In the genomic region with DNA sequence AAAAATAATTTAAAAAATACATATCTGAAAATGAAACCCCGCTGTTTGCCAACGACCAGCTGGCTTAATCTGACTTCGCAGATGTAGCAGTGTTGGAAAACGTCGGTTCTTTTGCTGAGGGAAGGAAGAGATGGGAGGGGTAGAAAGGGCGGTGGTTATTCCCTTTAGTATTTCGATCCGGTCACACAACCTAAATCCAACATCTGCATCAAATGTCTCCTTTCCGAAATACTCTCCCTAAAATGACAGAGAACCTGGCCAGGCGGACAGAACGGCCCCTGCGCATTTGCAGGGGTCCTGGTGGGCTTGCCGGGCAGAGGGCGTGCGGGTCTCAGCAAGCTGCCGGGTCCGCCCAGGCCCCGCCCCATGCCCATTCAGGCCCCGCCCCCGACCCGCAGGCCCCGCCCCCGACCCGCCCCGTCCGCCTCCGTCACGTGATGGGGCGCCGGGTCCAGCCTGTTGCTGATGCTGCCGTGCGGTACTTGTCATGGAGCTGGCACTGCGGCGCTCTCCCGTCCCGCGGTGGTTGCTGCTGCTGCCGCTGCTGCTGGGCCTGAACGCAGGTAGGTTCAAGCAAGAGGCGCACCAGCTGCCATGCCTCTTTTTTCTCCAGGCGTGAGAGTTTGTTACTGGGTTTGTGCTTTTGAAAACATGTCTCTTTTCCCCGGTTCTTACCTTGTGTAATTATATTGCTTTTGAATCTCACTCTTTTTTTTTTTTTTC, we compare ENCODE assay signal across 8 cellular contexts. TPM values are rescaled to one million over a fixed set of nuclear protein-coding genes. Genes with fewer than 3 reads are reported as not detected.
DNase-seq lines count a peak whose midpoint lies in the region; TF ChIP-seq lines count a peak whose summit lies in the region.

A gene with protein sequence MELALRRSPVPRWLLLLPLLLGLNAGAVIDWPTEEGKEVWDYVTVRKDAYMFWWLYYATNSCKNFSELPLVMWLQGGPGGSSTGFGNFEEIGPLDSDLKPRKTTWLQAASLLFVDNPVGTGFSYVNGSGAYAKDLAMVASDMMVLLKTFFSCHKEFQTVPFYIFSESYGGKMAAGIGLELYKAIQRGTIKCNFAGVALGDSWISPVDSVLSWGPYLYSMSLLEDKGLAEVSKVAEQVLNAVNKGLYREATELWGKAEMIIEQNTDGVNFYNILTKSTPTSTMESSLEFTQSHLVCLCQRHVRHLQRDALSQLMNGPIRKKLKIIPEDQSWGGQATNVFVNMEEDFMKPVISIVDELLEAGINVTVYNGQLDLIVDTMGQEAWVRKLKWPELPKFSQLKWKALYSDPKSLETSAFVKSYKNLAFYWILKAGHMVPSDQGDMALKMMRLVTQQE (plus strand): TSS at position 459 of the 723 bp plus-strand sequence. CDS start 29 bp downstream, at position 488.

- H3F3A ChIP-seq in MM.1S (ENCODE audit: insufficient read depth, low read length) = peaks cover 21% of the 10 kb centered on the region

- peaks cover 49% of the 10 kb centered on the region for H3K79me2 ChIP-seq in MM.1S (ENCODE audit: low read length)
- H3K79me2 ChIP-seq in osteoblast (ENCODE audit: insufficient read depth, low read length) = peaks cover 6% of the 10 kb centered on the region

- WGBS in testis, 2 donors = 0 to 2% methylated on average over 20 to 23 of the region's 42 CpGs

- H3K36me3 ChIP-seq in H7 (replicated peaks; ENCODE audit: control insufficient read depth, insufficient read depth, low read length) (no peaks in the 10 kb centered on the region; the same call in 1 of the 2 replicates), MM.1S (replicated peaks; ENCODE audit: insufficient read depth, low read length) (no peaks in the 10 kb centered on the region; the same call in none of the 2 replicates), SK-N-MC (ENCODE audit: insufficient read depth, low read length) (no peaks in the 10 kb centered on the region), osteoblast (ENCODE audit: insufficient read depth, low read length) (peaks cover 3% of the 10 kb centered on the region), testis (ENCODE audit: low read depth, missing control alignments) (no peaks in the 10 kb centered on the region)

- peaks cover 23% of the 10 kb centered on the region for H3K4me1 Mint-ChIP-seq in activated naive CD4-positive, alpha-beta T cell treated with anti-CD3 and anti-CD28 coated beads, Interleukin-2, amount 10 ng/mL, durations not matched to agents 7 days and 5 days

- CTCF ChIA-PET in activated naive CD4-positive, alpha-beta T cell treated with anti-CD3 and anti-CD28 coated beads, Interleukin-2, amount 10 ng/mL, durations not matched to agents 7 days and 5 days (lab: Charles Lee) = interaction anchor here (0.5 to 0.7 kb wide), 2 partner anchors 117 to 1548 kb away, joined by 3 read pairs; no protein-coding TSS in a partner anchor

- H3K4me1 ChIP-seq in MM.1S (ENCODE audit: low read length) (peaks cover 37% of the 10 kb centered on the region), osteoblast (ENCODE audit: insufficient read depth, low read length) (peaks cover 12% of the 10 kb centered on the region), testis (peaks cover 8% of the 10 kb centered on the region)

- TF ChIP-seq CTCF in MM.1S (IDR thresholded peaks at IDR 0.05; ENCODE audit: low read length) (no peak), osteoblast (IDR thresholded peaks at IDR 0.05; ENCODE audit: extremely low read depth, low read depth, low read length) (no peak), testis (IDR thresholded peaks at IDR 0.05) (no peak)

- H3K9me3 Mint-ChIP-seq in activated naive CD4-positive, alpha-beta T cell treated with anti-CD3 and anti-CD28 coated beads, Interleukin-2, amount 10 ng/mL, durations not matched to agents 7 days and 5 days = no peaks in the 10 kb centered on the region

- H3K4me3 ChIP-seq in H7 (ENCODE audit: insufficient read depth, low read depth, low read length) = peak within 1 kb of the TSS; percentile 51
- H3K4me3 ChIP-seq in MM.1S (ENCODE audit: low read length) = peak within 1 kb of the TSS; percentile 70
- H3K4me3 ChIP-seq in SK-N-MC = peak within 1 kb of the TSS; percentile 91
- H3K4me3 ChIP-seq in osteoblast (ENCODE audit: insufficient read depth, low read length) = peak within 1 kb of the TSS; percentile 87
- peak within 1 kb of the TSS; percentile 56 to 69 for H3K4me3 ChIP-seq in testis

- H3K27ac ChIP-seq in MM.1S (ENCODE audit: low read length) (peak within 1 kb of the TSS; percentile 82), SK-N-MC (no peak within 1 kb of the TSS), osteoblast (ENCODE audit: low read depth, low read length) (peak within 1 kb of the TSS; percentile 74), testis (peak within 1 kb of the TSS in 1 of 2 donors; percentile 43)

- H2AFZ ChIP-seq in MM.1S (ENCODE audit: low read length) = peak within 1 kb of the TSS; percentile 92
- peak within 1 kb of the TSS; percentile 96 for H2AFZ ChIP-seq in osteoblast (ENCODE audit: low read length)

- no peaks in the 10 kb centered on the region for H3K27me3 ChIP-seq in H7 (ENCODE audit: control insufficient read depth, insufficient read depth, low read length)
- no peaks in the 10 kb centered on the region for H3K27me3 ChIP-seq in MM.1S (replicated peaks; ENCODE audit: insufficient read depth, low read length)
- H3K27me3 ChIP-seq in osteoblast (ENCODE audit: insufficient read depth, low read length) = peaks cover 13% of the 10 kb centered on the region
- no peaks in the 10 kb centered on the region for H3K27me3 ChIP-seq in testis

- H3K9me3 ChIP-seq in MM.1S (replicated peaks; ENCODE audit: insufficient read depth, low read length) (no peaks in the 10 kb centered on the region), SK-N-MC (ENCODE audit: low read depth, low read length) (no peaks in the 10 kb centered on the region), osteoblast (ENCODE audit: low read depth, low read length) (no peaks in the 10 kb centered on the region), testis (no peaks in the 10 kb centered on the region)

- no peaks in the 10 kb centered on the region for H3K36me3 Mint-ChIP-seq in activated naive CD4-positive, alpha-beta T cell treated with anti-CD3 and anti-CD28 coated beads, Interleukin-2, amount 10 ng/mL, durations not matched to agents 7 days and 5 days

- intact Hi-C loops in testis (cut with DNase I; ENCODE audit: low total_unique reads) = no loop called here

- peaks cover 7% of the 10 kb centered on the region; the same call in 1 of the 2 replicates for H4K20me1 ChIP-seq in MM.1S (ENCODE audit: insufficient read depth, low read length)
- H4K20me1 ChIP-seq in osteoblast (ENCODE audit: insufficient read depth, low read length) = no peaks in the 10 kb centered on the region

- peak within 1 kb of the TSS; percentile 85 for H3K4me2 ChIP-seq in MM.1S (ENCODE audit: low read depth, low read length)
- peak within 1 kb of the TSS; percentile 94 for H3K4me2 ChIP-seq in osteoblast (ENCODE audit: insufficient read depth, low read length)

- H3K4me3 Mint-ChIP-seq in activated naive CD4-positive, alpha-beta T cell treated with anti-CD3 and anti-CD28 coated beads, Interleukin-2, amount 10 ng/mL, durations not matched to agents 7 days and 5 days = peak within 1 kb of the TSS; percentile 79

- H3K9ac ChIP-seq in MM.1S (ENCODE audit: low read length) = peak within 1 kb of the TSS; percentile 86
- peak within 1 kb of the TSS; percentile 48 for H3K9ac ChIP-seq in SK-N-MC (ENCODE audit: insufficient read length)

- peak; percentile 85 for DNase-seq in EH (ENCODE audit: low read depth)
- DNase-seq in H7 = peak; percentile 98
- peak; percentile 84 for DNase-seq in MM.1S
- peak; percentile 8 for DNase-seq in SK-N-MC (ENCODE audit: low read depth, low spot score)
- peak; percentile 87 for DNase-seq in activated naive CD4-positive, alpha-beta T cell treated with anti-CD3 and anti-CD28 coated beads, Interleukin-2, amount 10 ng/mL, durations not matched to agents 7 days and 5 days
- peak; percentile 36 for DNase-seq in glomerular endothelial cell (ENCODE audit: extremely low read depth, low read depth, low spot score)
- DNase-seq in osteoblast (ENCODE audit: insufficient read length, low spot score, missing footprints) = peak; percentile 98
- peak; percentile 91 for DNase-seq in testis

- peaks cover 34% of the 10 kb centered on the region for H3K27me3 Mint-ChIP-seq in activated naive CD4-positive, alpha-beta T cell treated with anti-CD3 and anti-CD28 coated beads, Interleukin-2, amount 10 ng/mL, durations not matched to agents 7 days and 5 days

- peak within 1 kb of the TSS; percentile 75 for H3K27ac Mint-ChIP-seq in activated naive CD4-positive, alpha-beta T cell treated with anti-CD3 and anti-CD28 coated beads, Interleukin-2, amount 10 ng/mL, durations not matched to agents 7 days and 5 days

- no peaks in the 10 kb centered on the region for H3K9me2 ChIP-seq in MM.1S (replicated peaks; ENCODE audit: insufficient read depth, low read length)

- no peak for TF ChIP-seq POLR2A in testis (IDR thresholded peaks at IDR 0.05)

RNA-seq across cellular contexts. Expression of the gene that starts here (rescaled TPM):
- 38.3 and 41.3 TPM in 2 replicates for total RNA-seq in H7 (2014; rRNA removed; shearing (Covaris generic))
- 42.2 and 47.3 TPM in 2 replicates for total RNA-seq in glomerular endothelial cell
- total RNA-seq in osteoblast = 73.8 and 79.9 TPM in 2 replicates
- 10 to 100 TPM; 30.7 to 35.2 TPM for total RNA-seq in testis
- 55.7 TPM for polyA plus RNA-seq in testis (ENCODE audit: insufficient read depth, low read depth, low replicate concordance)

Comparison
In these comparisons a context has a peak if more than half of its experiments do, and no peak if none do; other contexts are left out.
1. DNase-seq: peak in every context shown above with its lines; median percentile 98 in H7; 98 in osteoblast; 91 in testis; 87 in activated naive CD4-positive, alpha-beta T cell treated with anti-CD3 and anti-CD28 coated beads, Interleukin-2, amount 10 ng/mL, durations not matched to agents 7 days and 5 days; 85 in EH; 84 in MM.1S; 36 in glomerular endothelial cell; 8 in SK-N-MC.